ENCODE assay signal across 17 cellular contexts in genomic region chr1:192581131-192581927, GRCh38. TPM values are rescaled to one million over a fixed set of nuclear protein-coding genes. Genes with fewer than 3 reads are reported as not detected.
DNase-seq lines count a peak whose midpoint lies in the region; ATAC-seq and TF ChIP-seq lines count a peak whose summit lies in the region.
"Had no signal": no experiment of that assay in that cellular context is flagged by ENCODE, and none has a peak within 500 bp of the region (broad histone marks: within the 10 kb centered on the region; RNA-seq: fewer than 3 reads in every experiment).

No MANE protein-coding gene starts in this region.

- ATAC-seq in HG02610 (IDR thresholded peaks at IDR 0.05; ENCODE audit: unreplicated experiment) (peak; percentile 1), HG02884 (IDR thresholded peaks at IDR 0.05; ENCODE audit: unreplicated experiment) (no peak)
- ATAC-seq: K562 had no signal

- H3K4me1 Mint-ChIP-seq in activated naive CD4-positive, alpha-beta T cell treated with anti-CD3 and anti-CD28 coated beads, Interleukin-2, amount 50 U/mL, for 24 hours: peaks cover 42% of the 10 kb centered on the region
- H3K4me1 Mint-ChIP-seq in activated naive CD4-positive, alpha-beta T cell treated with anti-CD3 and anti-CD28 coated beads for 36 hours (ENCODE audit: low read depth): peaks cover 22% of the 10 kb centered on the region
- H3K4me1 Mint-ChIP-seq in progenitor cell of endocrine pancreas (ENCODE audit: low read depth): peaks cover 5% of the 10 kb centered on the region

- H3K79me2 ChIP-seq in SK-N-SH (ENCODE audit: insufficient read depth): no peaks in the 10 kb centered on the region

- TF ChIP-seq EP300 in SK-N-SH (IDR thresholded peaks at IDR 0.05; ENCODE audit: borderline replicate concordance in 1 of 2, low read depth in 1 of 2, low read length in 1 of 2) (no peak), transverse colon (IDR thresholded peaks at IDR 0.05; ENCODE audit: low read depth) (no peak)

- H3K4me1 ChIP-seq in SK-N-SH (ENCODE audit: control insufficient read depth in 1 of 2, insufficient read depth in 2 of 2, low read depth in 1 of 2, low read length in 1 of 2): peaks cover 2 to 13% of the 10 kb centered on the region in 2 experiments; a peak in 3 of 4 replicates
- peaks cover 0 to 8% (median 0%) of the 10 kb centered on the region in 4 donors for H3K4me1 ChIP-seq in transverse colon
- H3K4me1 ChIP-seq: Peyer's patch had no signal

- CTCF ChIA-PET in activated naive CD4-positive, alpha-beta T cell treated with anti-CD3 and anti-CD28 coated beads for 36 hours (lab: Charles Lee): interaction anchor here (0.7 to 7.6 kb wide), 3 partner anchors 40 to 225 kb away, joined by 4 to 88 read pairs (median 6); no protein-coding TSS in a partner anchor
- CTCF ChIA-PET in SK-N-SH (lab: Yijun Ruan, JAX): interaction anchor here (1.2 kb wide), 1 partner anchor 107 kb away, joined by 4 read pairs; no protein-coding TSS in a partner anchor

- H3K27me3 ChIP-seq in SK-N-SH (ENCODE audit: insufficient read depth) (no peaks in the 10 kb centered on the region), transverse colon (no peaks in the 10 kb centered on the region)
- H3K27me3 ChIP-seq: Peyer's patch had no signal

- H3K9me3 Mint-ChIP-seq in activated naive CD4-positive, alpha-beta T cell treated with anti-CD3 and anti-CD28 coated beads, Interleukin-2, amount 50 U/mL, for 24 hours: no peaks in the 10 kb centered on the region
- H3K9me3 Mint-ChIP-seq in activated naive CD4-positive, alpha-beta T cell treated with anti-CD3 and anti-CD28 coated beads for 36 hours: no peaks in the 10 kb centered on the region
- H3K9me3 Mint-ChIP-seq in progenitor cell of endocrine pancreas (ENCODE audit: low read depth): no peaks in the 10 kb centered on the region
- H3K9me3 Mint-ChIP-seq: activated naive CD8-positive, alpha-beta T cell treated with anti-CD3 and anti-CD28 coated beads, Interleukin-2, amount 10 ng/mL, durations not matched to agents 7 days and 5 days; endodermal cell had no signal

- H3K27me3 Mint-ChIP-seq in activated naive CD4-positive, alpha-beta T cell treated with anti-CD3 and anti-CD28 coated beads, Interleukin-2, amount 50 U/mL, for 24 hours: no peaks in the 10 kb centered on the region
- no peaks in the 10 kb centered on the region for H3K27me3 Mint-ChIP-seq in activated naive CD4-positive, alpha-beta T cell treated with anti-CD3 and anti-CD28 coated beads for 36 hours (ENCODE audit: low read depth)
- H3K27me3 Mint-ChIP-seq in progenitor cell of endocrine pancreas: no peaks in the 10 kb centered on the region

- no peak for TF ChIP-seq POLR2A in transverse colon (IDR thresholded peaks at IDR 0.05)

- no peaks in the 10 kb centered on the region for H3K36me3 ChIP-seq in SK-N-SH (replicated peaks in 1 of 2; ENCODE audit: control insufficient read depth in 1 of 2, insufficient read depth in 2 of 2, low read length in 1 of 2)
- H3K36me3 ChIP-seq in transverse colon: no peaks in the 10 kb centered on the region
- H3K36me3 ChIP-seq: Peyer's patch had no signal

- no peaks in the 10 kb centered on the region for H3K9me2 ChIP-seq in SK-N-SH

- peaks cover 10% of the 10 kb centered on the region for H3K36me3 Mint-ChIP-seq in activated naive CD4-positive, alpha-beta T cell treated with anti-CD3 and anti-CD28 coated beads, Interleukin-2, amount 50 U/mL, for 24 hours
- no peaks in the 10 kb centered on the region for H3K36me3 Mint-ChIP-seq in activated naive CD4-positive, alpha-beta T cell treated with anti-CD3 and anti-CD28 coated beads for 36 hours (ENCODE audit: low read depth)
- H3K36me3 Mint-ChIP-seq in progenitor cell of endocrine pancreas (ENCODE audit: insufficient read depth): no peaks in the 10 kb centered on the region

- H3F3A ChIP-seq in SK-N-SH (replicated peaks; ENCODE audit: insufficient read depth): peaks cover 4% of the 10 kb centered on the region

- TF ChIP-seq RAD21 in SK-N-SH (IDR thresholded peaks at IDR 0.05; ENCODE audit: low read length): no peak

- DNase-seq in activated naive CD4-positive, alpha-beta T cell treated with anti-CD3 and anti-CD28 coated beads for 36 hours: no peak
- DNase-seq in SK-N-SH (no peak), transverse colon (no peak), progenitor cell of endocrine pancreas (ENCODE audit: low spot score, unreplicated experiment) (no peak), HUDEP-2 (lab: John Stamatoyannopoulos, UW; ENCODE audit: unreplicated experiment in 76 of 76) (no peak)
- DNase-seq: activated CD8-positive, alpha-beta memory T cell treated with anti-CD3 and anti-CD28 coated beads, Interleukin-2, amount 50 U/mL, for 48 hours; activated naive CD8-positive, alpha-beta T cell treated with anti-CD3 and anti-CD28 coated beads, Interleukin-2, amount 10 ng/mL, durations not matched to agents 7 days and 5 days; caudate nucleus; NCI-H510A; nucleus accumbens; Peyer's patch had no signal

- POLR2A ChIA-PET in SK-N-SH (lab: Yijun Ruan, JAX): no interaction called here

- H3K27ac ChIP-seq in SK-N-SH (ENCODE audit: low read depth in 2 of 2, low read length in 1 of 2): peak overlapping the region in 1 of 2 experiments; percentile 51; a peak in 1 of 4 replicates
- H3K27ac ChIP-seq in transverse colon: peak overlapping the region in 3 of 4 donors; percentile 61 to 72 (median 65)

- intact Hi-C loops in activated naive CD4-positive, alpha-beta T cell treated with anti-CD3 and anti-CD28 coated beads for 36 hours (cut with micrococcal nuclease): no loop called here
- intact Hi-C loops in transverse colon (cut with DNase I; ENCODE audit: low total_unique reads): loop anchor here (10.0 kb wide), 1 partner anchor 97 kb away; no protein-coding TSS in a partner anchor

- H3K4me3 Mint-ChIP-seq in activated naive CD4-positive, alpha-beta T cell treated with anti-CD3 and anti-CD28 coated beads, Interleukin-2, amount 50 U/mL, for 24 hours: no peak overlapping the region
- no peak overlapping the region for H3K4me3 Mint-ChIP-seq in activated naive CD4-positive, alpha-beta T cell treated with anti-CD3 and anti-CD28 coated beads for 36 hours
- no peak overlapping the region for H3K4me3 Mint-ChIP-seq in progenitor cell of endocrine pancreas (ENCODE audit: low read depth)
- H3K4me3 Mint-ChIP-seq: activated naive CD8-positive, alpha-beta T cell treated with anti-CD3 and anti-CD28 coated beads, Interleukin-2, amount 10 ng/mL, durations not matched to agents 7 days and 5 days; endodermal cell had no signal

- TF ChIP-seq CTCF in SK-N-SH (IDR thresholded peaks at IDR 0.05): no peak
- TF ChIP-seq CTCF in transverse colon (IDR thresholded peaks at IDR 0.05): no peak
- TF ChIP-seq CTCF in progenitor cell of endocrine pancreas (IDR thresholded peaks at IDR 0.05; ENCODE audit: unreplicated experiment): no peak

- H4K20me1 ChIP-seq in SK-N-SH (ENCODE audit: insufficient read depth): no peaks in the 10 kb centered on the region

- H3K9me3 ChIP-seq in SK-N-SH: no peaks in the 10 kb centered on the region
- H3K9me3 ChIP-seq in transverse colon: no peaks in the 10 kb centered on the region
- H3K9me3 ChIP-seq: Peyer's patch had no signal

- H3K27ac Mint-ChIP-seq in activated naive CD4-positive, alpha-beta T cell treated with anti-CD3 and anti-CD28 coated beads, Interleukin-2, amount 50 U/mL, for 24 hours: peak overlapping the region; percentile 10
- H3K27ac Mint-ChIP-seq in activated naive CD4-positive, alpha-beta T cell treated with anti-CD3 and anti-CD28 coated beads for 36 hours: no peak overlapping the region
- H3K27ac Mint-ChIP-seq in progenitor cell of endocrine pancreas: no peak overlapping the region
- H3K27ac Mint-ChIP-seq: activated naive CD8-positive, alpha-beta T cell treated with anti-CD3 and anti-CD28 coated beads, Interleukin-2, amount 10 ng/mL, durations not matched to agents 7 days and 5 days; endodermal cell had no signal

- in situ Hi-C loops in transverse colon (cut with MboI; ENCODE audit: low pct_ligation_motif_present in 1 of 4, low pct_unique_long_range_greater_than_20kb in 1 of 4, low sequenced_read_pairs in 3 of 4): loop anchor here in 1 of 4 donors (25.0 kb wide), 1 partner anchor 231 kb away; the partner anchor contains the start of gene RGS2

- no peak overlapping the region for H3K4me2 ChIP-seq in SK-N-SH

- no peak overlapping the region for H3K4me3 ChIP-seq in SK-N-SH (ENCODE audit: low read depth in 2 of 2, low read length in 1 of 2)
- no peak overlapping the region for H3K4me3 ChIP-seq in transverse colon
- H3K4me3 ChIP-seq: K562 had no signal

- 76% methylated on average over 4 of the region's 4 CpGs for WGBS in SK-N-SH (ENCODE audit: low lambda C conversion rate)
- 78 to 82% methylated on average over 1 to 4 of the region's 4 CpGs for WGBS in transverse colon (ENCODE audit: low coverage in 1 of 2), 2 donors

- no peak overlapping the region for H2AFZ ChIP-seq in SK-N-SH (ENCODE audit: low read depth)

- no peak overlapping the region for H3K9ac ChIP-seq in SK-N-SH

TF ChIP-seq in SK-N-SH, 30 proteins besides CTCF, POLR2A, EP300 and RAD21 (continues in another document):
- TF ChIP-seq, protein P1, sequence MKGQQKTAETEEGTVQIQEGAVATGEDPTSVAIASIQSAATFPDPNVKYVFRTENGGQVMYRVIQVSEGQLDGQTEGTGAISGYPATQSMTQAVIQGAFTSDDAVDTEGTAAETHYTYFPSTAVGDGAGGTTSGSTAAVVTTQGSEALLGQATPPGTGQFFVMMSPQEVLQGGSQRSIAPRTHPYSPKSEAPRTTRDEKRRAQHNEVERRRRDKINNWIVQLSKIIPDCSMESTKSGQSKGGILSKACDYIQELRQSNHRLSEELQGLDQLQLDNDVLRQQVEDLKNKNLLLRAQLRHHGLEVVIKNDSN (IDR thresholded peaks at IDR 0.05; ENCODE audit: borderline replicate concordance, low read depth): no peak

RNA-seq across cellular contexts. Expression of gene RGS1, which starts 5.8 kb away (rescaled TPM):
- total RNA-seq in activated naive CD4-positive, alpha-beta T cell treated with anti-CD3 and anti-CD28 coated beads for 36 hours: 1 to 10 TPM; 4.4 to 6.0 TPM
- polyA plus RNA-seq in SK-N-SH (2012; rRNA removed): 0.05 and 0.12 TPM in 2 replicates
- polyA plus RNA-seq in SK-N-SH (2012; cell fraction: cytosol; rRNA removed): 0.07 and 0.18 TPM in 2 replicates
- polyA plus RNA-seq in SK-N-SH (2012; cell fraction: nucleus; rRNA removed): 0.11 and 0.24 TPM in 2 replicates
- total RNA-seq in transverse colon (100 to 1,000 TPM in 1 of 4 donors, 10 to 100 TPM in 3; 38.5 to 160 (median 49.8) TPM), progenitor cell of endocrine pancreas (0.26 and 0.42 TPM in 2 replicates)
- total RNA-seq: endodermal cell, K562 had no signal
- polyA plus RNA-seq: K562 had no signal

RNA-seq across cellular contexts. Expression of gene RGS13, which starts 54.6 kb away (rescaled TPM):
- not detected for total RNA-seq in activated naive CD4-positive, alpha-beta T cell treated with anti-CD3 and anti-CD28 coated beads for 36 hours
- polyA plus RNA-seq in SK-N-SH (2012; rRNA removed): 0.05 TPM in 1 of 2 replicates, not detected in the other
- 0.05 and 0.08 TPM in 2 replicates for polyA plus RNA-seq in SK-N-SH (2012; cell fraction: cytosol; rRNA removed)
- 0.01 TPM in 1 of 2 replicates, not detected in the other for polyA plus RNA-seq in SK-N-SH (2012; cell fraction: nucleus; rRNA removed)
- total RNA-seq in transverse colon (1 to 10 TPM in 2 of 4 donors, not detected in 2; 1.2 to 1.3 TPM), progenitor cell of endocrine pancreas (not detected in 2 replicates)
- total RNA-seq: endodermal cell, frontal cortex, K562 had no signal
- polyA plus RNA-seq: K562 had no signal

Comparison
In these comparisons a context has a peak if more than half of its experiments do, and no peak if none do; other contexts are left out.
1. RNA of gene RGS1, which starts 5.8 kb away (total RNA-seq): 38.5 to 160 TPM in transverse colon; 4.4 to 6.0 TPM in activated naive CD4-positive, alpha-beta T cell treated with anti-CD3 and anti-CD28 coated beads for 36 hours and 0.26 to 0.42 TPM in progenitor cell of endocrine pancreas; every median in the first group is over 4 times any median in the second.